8 cellular contexts compared by ENCODE assay signal in genomic region chr3:58640700-58641372, GRCh38. TPM values are rescaled to one million over a fixed set of nuclear protein-coding genes. Genes with fewer than 3 reads are reported as not detected.
DNase-seq lines count a peak whose midpoint lies in the region; ATAC-seq and TF ChIP-seq lines count a peak whose summit lies in the region.

No MANE protein-coding gene starts in this region.

- POLR2A ChIA-PET in CD4-positive, alpha-beta T cell (lab: Charles Lee), result no interaction called here
- POLR2A ChIA-PET in OCI-LY7 (lab: Charles Lee), result no interaction called here

- WGBS in tibial nerve, 2 donors, result 19 to 20% methylated on average over 20 to 25 of the region's 25 CpGs

- no peaks in the 10 kb centered on the region for H3K36me3 Mint-ChIP-seq in CD4-positive, alpha-beta T cell (ENCODE audit: low read depth)
- no peaks in the 10 kb centered on the region for H3K36me3 Mint-ChIP-seq in activated T-cell treated with anti-CD3 and anti-CD28 coated beads, Interleukin-2, amount 50 U/mL, for 24 hours (ENCODE audit: low read depth)
- H3K36me3 Mint-ChIP-seq in neural crest cell (ENCODE audit: low read depth), result no peaks in the 10 kb centered on the region

- H4K20me1 ChIP-seq in OCI-LY7 (ENCODE audit: insufficient read depth, low read length), result no peaks in the 10 kb centered on the region

- H3K27ac ChIP-seq in CD4-positive, alpha-beta T cell (ENCODE audit: low read depth, low read length), result no peak overlapping the region
- H3K27ac ChIP-seq in OCI-LY7 (ENCODE audit: low read depth, low read length, poor library complexity, severe bottlenecking) (no peak overlapping the region), tibial nerve (no peak overlapping the region)

- no peak for TF ChIP-seq EP300 in tibial nerve (IDR thresholded peaks at IDR 0.05)

- no peaks in the 10 kb centered on the region for H3K36me3 ChIP-seq in OCI-LY7 (ENCODE audit: insufficient read depth, low read length)
- H3K36me3 ChIP-seq in tibial nerve, result no peaks in the 10 kb centered on the region

- H3K9me3 Mint-ChIP-seq in CD4-positive, alpha-beta T cell, result no peaks in the 10 kb centered on the region
- no peaks in the 10 kb centered on the region for H3K9me3 Mint-ChIP-seq in activated T-cell treated with anti-CD3 and anti-CD28 coated beads, Interleukin-2, amount 50 U/mL, for 24 hours
- H3K9me3 Mint-ChIP-seq in neural crest cell, result no peaks in the 10 kb centered on the region

- no peaks in the 10 kb centered on the region for H3K9me2 ChIP-seq in OCI-LY7 (ENCODE audit: insufficient read depth, low read length)

- TF ChIP-seq CTCF in CD4-positive, alpha-beta T cell (IDR thresholded peaks at IDR 0.05), result peak; percentile 60
- peak; percentile 86 for TF ChIP-seq CTCF in OCI-LY7 (conservative IDR thresholded peaks at IDR 0.05; ENCODE audit: low read length)
- peak; percentile 93 for TF ChIP-seq CTCF in fibroblast of the aortic adventitia (IDR thresholded peaks at IDR 0.05; ENCODE audit: insufficient read depth, low read length)
- peak; percentile 94 for TF ChIP-seq CTCF in neural crest cell (conservative IDR thresholded peaks at IDR 0.05)
- TF ChIP-seq CTCF in tibial nerve (IDR thresholded peaks at IDR 0.05), result peak; percentile 76 to 82 (median 80)

- intact Hi-C loops in CD4-positive, alpha-beta T cell (cut with DNase I, micrococcal nuclease), result loop anchor here (5.0 kb wide), 1 partner anchor 411 kb away; the partner anchor contains the start of gene CFAP20DC (in 2 of the 2)
- intact Hi-C loops in OCI-LY7 (cut with micrococcal nuclease; ENCODE audit: unreplicated experiment), result loop anchor here (5.0 kb wide), 1 partner anchor 411 kb away; the partner anchor contains the start of gene CFAP20DC

- H3K4me3 Mint-ChIP-seq in CD4-positive, alpha-beta T cell, result no peak overlapping the region
- no peak overlapping the region for H3K4me3 Mint-ChIP-seq in activated T-cell treated with anti-CD3 and anti-CD28 coated beads, Interleukin-2, amount 50 U/mL, for 24 hours
- H3K4me3 Mint-ChIP-seq in neural crest cell, result no peak overlapping the region

- BruUV-seq in OCI-LY7 (replicated peaks; lab: Mats Ljungman, UMichigan), result no TSS peak

- H3K27me3 ChIP-seq in CD4-positive, alpha-beta T cell (ENCODE audit: control insufficient read depth, insufficient read depth, low read length), result no peaks in the 10 kb centered on the region
- H3K27me3 ChIP-seq in tibial nerve, result no peaks in the 10 kb centered on the region

- peaks cover 10% of the 10 kb centered on the region for H3K27me3 Mint-ChIP-seq in CD4-positive, alpha-beta T cell
- H3K27me3 Mint-ChIP-seq in activated T-cell treated with anti-CD3 and anti-CD28 coated beads, Interleukin-2, amount 50 U/mL, for 24 hours, result no peaks in the 10 kb centered on the region
- H3K27me3 Mint-ChIP-seq in neural crest cell (ENCODE audit: low read depth), result no peaks in the 10 kb centered on the region

- H3K4me1 ChIP-seq in OCI-LY7 (ENCODE audit: insufficient read depth, low read length, poor library complexity, severe bottlenecking) (no peaks in the 10 kb centered on the region), tibial nerve (peaks cover 0 to 6% (median 0%) of the 10 kb centered on the region in 4 donors)

- CTCF ChIA-PET in CD4-positive, alpha-beta T cell (lab: Charles Lee), result no interaction called here
- CTCF ChIA-PET in OCI-LY7 (lab: Charles Lee; ENCODE audit: unreplicated experiment), result no interaction called here

- no peak overlapping the region for H3K27ac Mint-ChIP-seq in CD4-positive, alpha-beta T cell
- H3K27ac Mint-ChIP-seq in activated T-cell treated with anti-CD3 and anti-CD28 coated beads, Interleukin-2, amount 50 U/mL, for 24 hours, result no peak overlapping the region
- H3K27ac Mint-ChIP-seq in neural crest cell (ENCODE audit: unreplicated experiment), result no peak overlapping the region

- TF ChIP-seq POLR2A in tibial nerve (IDR thresholded peaks at IDR 0.05), result no peak

- no peak overlapping the region for H3K4me3 ChIP-seq in OCI-LY7 (ENCODE audit: low read depth, low read length, poor library complexity, severe bottlenecking)
- no peak overlapping the region for H3K4me3 ChIP-seq in fibroblast of the aortic adventitia (ENCODE audit: low read depth, low read length)
- no peak overlapping the region for H3K4me3 ChIP-seq in tibial nerve

- peak; percentile 57 for ATAC-seq in CD4-positive, alpha-beta T cell (ENCODE audit: poor library complexity)
- ATAC-seq in GM19328 (IDR thresholded peaks at IDR 0.05; ENCODE audit: unreplicated experiment) (peak; percentile 88), HG03520 (IDR thresholded peaks at IDR 0.05; ENCODE audit: unreplicated experiment) (peak; percentile 82)

- H3K9me3 ChIP-seq in CD4-positive, alpha-beta T cell (ENCODE audit: control insufficient read depth, low read length), result no peaks in the 10 kb centered on the region
- H3K9me3 ChIP-seq in OCI-LY7 (ENCODE audit: low read length) (no peaks in the 10 kb centered on the region), tibial nerve (no peaks in the 10 kb centered on the region)

- H3K4me1 Mint-ChIP-seq in CD4-positive, alpha-beta T cell (ENCODE audit: low read depth), result no peaks in the 10 kb centered on the region
- H3K4me1 Mint-ChIP-seq in activated T-cell treated with anti-CD3 and anti-CD28 coated beads, Interleukin-2, amount 50 U/mL, for 24 hours (ENCODE audit: low read depth), result peaks cover 2% of the 10 kb centered on the region
- peaks cover 15% of the 10 kb centered on the region for H3K4me1 Mint-ChIP-seq in neural crest cell

- no peak overlapping the region for H3K4me2 ChIP-seq in OCI-LY7 (ENCODE audit: low read length)

- no peak overlapping the region for H2AFZ ChIP-seq in OCI-LY7 (ENCODE audit: low read length)

- no peaks in the 10 kb centered on the region for H3K79me2 ChIP-seq in OCI-LY7 (ENCODE audit: insufficient read depth, low read depth, low read length)

- DNase-seq in CD4-positive, alpha-beta T cell, result peak; percentile 10 to 51 (median 30)
- DNase-seq in OCI-LY7 (ENCODE audit: low spot score) (peak; percentile 61), fibroblast of the aortic adventitia (ENCODE audit: low read depth) (peak; percentile 74), neural crest cell (ENCODE audit: low read depth, low spot score) (peak; percentile 75), tibial nerve (ENCODE audit: low spot score in 2 of 2) (peak; percentile 43 to 70)
- DNase-seq in activated T-cell treated with anti-CD3 and anti-CD28 coated beads, Interleukin-2, amount 50 U/mL, for 24 hours, result peak; percentile 73

RNA-seq across cellular contexts. Expression of gene FAM3D, which starts 25.7 kb away (rescaled TPM):
- not detected for total RNA-seq in CD4-positive, alpha-beta T cell
- total RNA-seq in OCI-LY7 (2014; rRNA removed; shearing (Covaris generic)), result not detected in 2 replicates
- total RNA-seq in OCI-LY7 (2022) (not detected in 2 replicates), fibroblast of the aortic adventitia (ENCODE audit: low replicate concordance) (not detected in 2 replicates), neural crest cell (0.35 TPM in 1 of 2 replicates, not detected in the other), tibial nerve (not detected)
